Comparison of ENCODE assay signal across 36 cellular contexts in the genomic region with DNA sequence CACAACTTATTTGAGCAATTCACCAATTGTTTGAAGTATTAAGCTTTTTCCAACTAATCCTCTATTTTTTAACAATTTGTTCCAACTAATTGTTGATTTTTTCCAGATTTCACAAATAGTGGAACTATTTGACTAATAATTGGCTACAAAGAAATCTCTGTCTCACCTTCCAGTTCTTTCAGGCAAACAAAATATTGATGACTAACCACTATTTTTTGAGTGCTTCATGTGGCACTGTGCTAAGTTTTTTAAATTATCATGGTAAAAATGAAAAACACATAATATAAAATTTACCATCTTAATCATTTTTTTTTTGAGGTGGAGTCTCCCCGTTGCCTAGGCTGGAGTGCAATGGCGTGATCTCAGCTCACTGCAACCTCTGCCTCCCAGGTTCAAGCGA. TPM values are rescaled to one million over a fixed set of nuclear protein-coding genes. Genes with fewer than 3 reads are reported as not detected.
"Had no signal": no experiment of that assay in that cellular context is flagged by ENCODE, and none has a peak within 500 bp of the region (broad histone marks: within the 10 kb centered on the region; RNA-seq: fewer than 3 reads in every experiment).

No MANE protein-coding gene starts in this region.

- H3K36me3 Mint-ChIP-seq: activated CD4-positive, alpha-beta memory T cell treated with anti-CD3 and anti-CD28 coated beads for 36 hours; activated naive CD4-positive, alpha-beta T cell treated with anti-CD3 and anti-CD28 coated beads, Interleukin-2, amount 50 U/mL, for 72 hours; activated naive CD8-positive, alpha-beta T cell treated with anti-CD3 and anti-CD28 coated beads for 36 hours had no signal

- H3K27me3 Mint-ChIP-seq: activated CD4-positive, alpha-beta T cell treated with anti-CD3 and anti-CD28 coated beads, Interleukin-2, amount 10 ng/mL, durations not matched to agents 24 days and 14 days had no signal

- H3K4me3 ChIP-seq: adrenal gland, body of pancreas, breast epithelium had no signal

- H3K9me3 ChIP-seq: adrenal gland, body of pancreas had no signal

- H3K27ac ChIP-seq: adrenal gland, body of pancreas, brain microvascular endothelial cell, breast epithelium, VCaP had no signal

- H3K36me3 ChIP-seq: adrenal gland, brain microvascular endothelial cell, breast epithelium had no signal

- DNase-seq: activated B cell treated with CpG ODN at 0.5 μM for 24 hours; activated CD4-positive, alpha-beta memory T cell treated with anti-CD3 and anti-CD28 coated beads for 36 hours; activated CD4-positive, alpha-beta T cell treated with anti-CD3 and anti-CD28 coated beads for 4 hours; activated CD4-positive, alpha-beta T cell treated with anti-CD3 and anti-CD28 coated beads, Interleukin-2, amount 10 ng/mL, durations not matched to agents 24 days and 14 days; activated CD4-positive, alpha-beta T cell treated with anti-CD3 and anti-CD28 coated beads, Interleukin-2, amount 50 U/mL, for 1 hour; activated CD4-positive, alpha-beta T cell treated with anti-CD3 and anti-CD28 coated beads, Interleukin-2, amount 50 U/mL, for 4 hours; activated CD4-positive, CD25-positive, alpha-beta regulatory T cell treated with anti-CD3 and anti-CD28 coated beads, Interleukin-2, amount 50 U/mL, for 72 hours; activated CD8-positive, alpha-beta memory T cell treated with anti-CD3 and anti-CD28 coated beads, Interleukin-2, amount 50 U/mL, for 4 hours; activated CD8-positive, alpha-beta T cell treated with anti-CD3 and anti-CD28 coated beads for 36 hours; activated effector memory CD4-positive, alpha-beta T cell treated with anti-CD3 and anti-CD28 coated beads, Interleukin-2, amount 50 U/mL, for 16 hours; activated gamma-delta T cell treated with Interleukin-2 at 50 U/mL for 16 hours; activated naive CD4-positive, alpha-beta T cell; activated naive CD4-positive, alpha-beta T cell treated with anti-CD3 and anti-CD28 coated beads for 36 hours; activated naive CD4-positive, alpha-beta T cell treated with anti-CD3 and anti-CD28 coated beads, Interleukin-2, amount 50 U/mL, for 16 hours; activated naive CD8-positive, alpha-beta T cell treated with anti-CD3 and anti-CD28 coated beads for 36 hours; activated T-cell treated with anti-CD3 and anti-CD28 coated beads for 4 hours; activated T-cell treated with anti-CD3 and anti-CD28 coated beads, Interleukin-2, amount 50 U/mL, for 1 hour; activated T-cell treated with anti-CD3 and anti-CD28 coated beads, Interleukin-2, amount 50 U/mL, for 4 hours; activated T-cell treated with anti-CD3 and anti-CD28 coated beads, Interleukin-2, amount 50 U/mL, for 72 hours; adrenal gland; amniotic stem cell; aorta; body of pancreas; brain microvascular endothelial cell; central memory CD4-positive, alpha-beta T cell; T-helper 1 cell; T-helper 2 cell; T-helper 9 cell had no signal

- H3K27me3 ChIP-seq: adrenal gland, body of pancreas, brain microvascular endothelial cell had no signal

- ATAC-seq: activated CD8-positive, alpha-beta T cell treated with anti-CD3 and anti-CD28 coated beads for 36 hours; activated T-cell treated with anti-CD3 and anti-CD28 coated beads, Interleukin-2, amount 50 U/mL, for 4 hours; body of pancreas had no signal

- H3K9me3 Mint-ChIP-seq: activated CD8-positive, alpha-beta T cell treated with anti-CD3 and anti-CD28 coated beads for 36 hours; activated naive CD4-positive, alpha-beta T cell treated with anti-CD3 and anti-CD28 coated beads for 36 hours; activated naive CD4-positive, alpha-beta T cell treated with anti-CD3 and anti-CD28 coated beads, Interleukin-2, amount 50 U/mL, for 72 hours; activated T-cell treated with anti-CD3 and anti-CD28 coated beads, Interleukin-2, amount 50 U/mL, for 4 hours; activated T-helper 17 cell treated with anti-CD3 and anti-CD28 coated beads, Interleukin-2, amount 50 U/mL, for 72 hours; T-helper 1 cell treated with Interleukin-12 subunit alpha and Interleukin-12 subunit beta and Interleukin-4 antibody, amounts not matched to agents 30 μg/mL and 1 μg/mL, for 36 hours had no signal

- H3K4me1 Mint-ChIP-seq: activated B cell treated with CpG ODN at 0.5 μM for 24 hours; activated CD4-positive, alpha-beta T cell treated with anti-CD3 and anti-CD28 coated beads, Interleukin-2, amount 10 ng/mL, durations not matched to agents 24 days and 14 days; activated naive CD8-positive, alpha-beta T cell treated with anti-CD3 and anti-CD28 coated beads for 36 hours; activated T-helper 17 cell treated with anti-CD3 and anti-CD28 coated beads, Interleukin-2, amount 50 U/mL, for 72 hours had no signal

- H3K27ac Mint-ChIP-seq: activated B cell treated with CpG ODN at 0.5 μM for 24 hours; activated CD4-positive, alpha-beta memory T cell treated with anti-CD3 and anti-CD28 coated beads for 36 hours; activated CD4-positive, alpha-beta T cell treated with anti-CD3 and anti-CD28 coated beads, Interleukin-2, amount 10 ng/mL, durations not matched to agents 24 days and 14 days; activated CD8-positive, alpha-beta T cell treated with anti-CD3 and anti-CD28 coated beads for 36 hours; activated naive CD4-positive, alpha-beta T cell treated with anti-CD3 and anti-CD28 coated beads for 36 hours; activated naive CD4-positive, alpha-beta T cell treated with anti-CD3 and anti-CD28 coated beads, Interleukin-2, amount 50 U/mL, for 72 hours; activated T-cell treated with anti-CD3 and anti-CD28 coated beads, Interleukin-2, amount 50 U/mL, for 72 hours; activated T-helper 1 cell treated with anti-CD3 and anti-CD28 coated beads, Interleukin-12 subunit alpha, Interleukin-12 subunit beta, Interleukin-2, Interleukin-4 antibody, amounts not matched to agents 30 ng/mL and 10 ng/mL and 1 ng/mL, durations not matched to agents 14 hours and 24 hours and 36 hours; activated T-helper 17 cell treated with anti-CD3 and anti-CD28 coated beads, Interleukin-2, amount 50 U/mL, for 72 hours; T-helper 1 cell treated with Interleukin-12 subunit alpha and Interleukin-12 subunit beta and Interleukin-4 antibody, amounts not matched to agents 30 μg/mL and 1 μg/mL, for 36 hours; T-helper 2 cell treated with Interferon-gamma antibody and Interleukin-4, amounts not matched to agents 5 μg/mL and 100 μg/mL, for 36 hours had no signal

- H3K4me3 Mint-ChIP-seq: activated B cell treated with CpG ODN at 0.5 μM for 24 hours; activated CD4-positive, alpha-beta memory T cell treated with anti-CD3 and anti-CD28 coated beads for 36 hours; activated CD4-positive, alpha-beta T cell treated with anti-CD3 and anti-CD28 coated beads, Interleukin-2, amount 10 ng/mL, durations not matched to agents 24 days and 14 days; activated CD8-positive, alpha-beta T cell treated with anti-CD3 and anti-CD28 coated beads for 36 hours; activated naive CD4-positive, alpha-beta T cell treated with anti-CD3 and anti-CD28 coated beads for 36 hours; activated naive CD8-positive, alpha-beta T cell treated with anti-CD3 and anti-CD28 coated beads for 36 hours; activated T-cell treated with anti-CD3 and anti-CD28 coated beads, Interleukin-2, amount 50 U/mL, for 4 hours; activated T-cell treated with anti-CD3 and anti-CD28 coated beads, Interleukin-2, amount 50 U/mL, for 72 hours; activated T-helper 1 cell treated with anti-CD3 and anti-CD28 coated beads, Interleukin-12 subunit alpha, Interleukin-12 subunit beta, Interleukin-2, Interleukin-4 antibody, amounts not matched to agents 30 ng/mL and 10 ng/mL and 1 ng/mL, durations not matched to agents 14 hours and 24 hours and 36 hours; activated T-helper 17 cell treated with anti-CD3 and anti-CD28 coated beads, Interleukin-2, amount 50 U/mL, for 72 hours; T-helper 1 cell treated with Interleukin-12 subunit alpha and Interleukin-12 subunit beta and Interleukin-4 antibody, amounts not matched to agents 30 μg/mL and 1 μg/mL, for 36 hours; T-helper 2 cell treated with Interferon-gamma antibody and Interleukin-4, amounts not matched to agents 5 μg/mL and 100 μg/mL, for 36 hours had no signal

- H3K4me1 ChIP-seq: adrenal gland, body of pancreas, breast epithelium had no signal

RNA-seq across cellular contexts. Expression of a gene that starts 24.6 kb away (rescaled TPM):
- total RNA-seq: activated CD4-positive, alpha-beta memory T cell treated with anti-CD3 and anti-CD28 coated beads for 36 hours; activated CD4-positive, alpha-beta T cell treated with anti-CD3 and anti-CD28 coated beads, Interleukin-2, amount 10 ng/mL, durations not matched to agents 24 days and 14 days; activated CD8-positive, alpha-beta memory T cell treated with anti-CD3 and anti-CD28 coated beads for 36 hours; activated CD8-positive, alpha-beta T cell treated with anti-CD3 and anti-CD28 coated beads for 36 hours; activated naive CD4-positive, alpha-beta T cell treated with anti-CD3 and anti-CD28 coated beads for 36 hours; activated naive CD4-positive, alpha-beta T cell treated with anti-CD3 and anti-CD28 coated beads, Interleukin-2, amount 50 U/mL, for 72 hours; activated naive CD8-positive, alpha-beta T cell treated with anti-CD3 and anti-CD28 coated beads for 36 hours; activated T-cell treated with anti-CD3 and anti-CD28 coated beads, Interleukin-2, amount 50 U/mL, for 4 hours; activated T-cell treated with anti-CD3 and anti-CD28 coated beads, Interleukin-2, amount 50 U/mL, for 72 hours; activated T-helper 1 cell treated with anti-CD3 and anti-CD28 coated beads, Interleukin-12 subunit alpha, Interleukin-12 subunit beta, Interleukin-2, Interleukin-4 antibody, amounts not matched to agents 30 ng/mL and 10 ng/mL and 1 ng/mL, durations not matched to agents 14 hours and 24 hours and 36 hours; activated T-helper 17 cell treated with anti-CD3 and anti-CD28 coated beads, Interleukin-2, amount 50 U/mL, for 72 hours had no signal
